ENCODE assay signal across 1 cellular context in genomic region chr11:121655481-121656332, GRCh38.
TF ChIP-seq lines count a peak whose summit lies in the region.

No MANE protein-coding gene starts in this region.

TF ChIP-seq in K562, 482 proteins besides CTCF, POLR2A, EP300 and RAD21 (continued from another document):
- TF ChIP-seq KDM4B (IDR thresholded peaks at IDR 0.05; ENCODE audit: borderline replicate concordance in 2 of 2, low read depth in 1 of 2) (no peak), MCM5 (IDR thresholded peaks at IDR 0.05; ENCODE audit: low read depth) (no peak), ZC3H4 (CRISPR knock-in tag; IDR thresholded peaks at IDR 0.05; ENCODE audit: borderline replicate concordance) (no peak), HDAC2 (IDR thresholded peaks at IDR 0.05) (peak; percentile 19; the same call in 1 of the 2 replicates)
- TF ChIP-seq, protein P1, sequence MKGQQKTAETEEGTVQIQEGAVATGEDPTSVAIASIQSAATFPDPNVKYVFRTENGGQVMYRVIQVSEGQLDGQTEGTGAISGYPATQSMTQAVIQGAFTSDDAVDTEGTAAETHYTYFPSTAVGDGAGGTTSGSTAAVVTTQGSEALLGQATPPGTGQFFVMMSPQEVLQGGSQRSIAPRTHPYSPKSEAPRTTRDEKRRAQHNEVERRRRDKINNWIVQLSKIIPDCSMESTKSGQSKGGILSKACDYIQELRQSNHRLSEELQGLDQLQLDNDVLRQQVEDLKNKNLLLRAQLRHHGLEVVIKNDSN (CRISPR knock-in tag; IDR thresholded peaks at IDR 0.05) = peak; percentile 32; the same call in 1 of the 2 replicates
TF ChIP-seq in K562: peak in this region for 32.
